20 cellular contexts compared by ENCODE assay signal in the genomic region with DNA sequence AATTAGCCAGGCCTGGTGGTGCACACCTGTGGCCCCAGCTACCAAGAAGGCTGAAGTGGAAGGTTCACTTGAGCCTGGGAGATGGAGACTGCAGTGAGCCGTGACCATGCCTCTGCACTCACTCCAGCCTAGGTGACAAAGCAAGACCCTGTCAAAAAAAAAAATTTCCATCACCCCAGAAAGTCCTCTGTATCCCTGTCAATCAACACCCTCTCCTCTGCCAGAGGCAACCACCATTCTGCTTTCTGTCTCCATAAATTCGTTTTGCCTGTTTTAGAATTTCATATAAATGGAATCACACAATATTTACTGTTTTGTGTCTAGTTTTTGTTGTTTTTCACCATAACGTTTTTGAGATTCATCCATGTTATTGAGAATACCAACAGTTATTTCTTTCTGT.
"Had no signal": no experiment of that assay in that cellular context is flagged by ENCODE, and none has a peak within 500 bp of the region (broad histone marks: within the 10 kb centered on the region; RNA-seq: fewer than 3 reads in every experiment).

No MANE protein-coding gene starts in this region.

- DNase-seq: activated CD4-positive, alpha-beta memory T cell treated with anti-CD3 and anti-CD28 coated beads, Interleukin-2, amount 10 ng/mL, durations not matched to agents 7 days and 5 days; activated CD4-positive, alpha-beta T cell treated with anti-CD3 and anti-CD28 coated beads for 36 hours; activated CD4-positive, alpha-beta T cell treated with anti-CD3 and anti-CD28 coated beads, Interleukin-2, amount 50 U/mL, for 1 hour; activated gamma-delta T cell; activated naive CD4-positive, alpha-beta T cell treated with anti-CD3 and anti-CD28 coated beads for 36 hours; activated T-cell treated with anti-CD3 and anti-CD28 coated beads for 4 hours; activated T-cell treated with anti-CD3 and anti-CD28 coated beads, Interleukin-2, amount 50 U/mL, for 48 hours; amygdala; cortex of kidney; NCI-H1105 treated with DMSO at 0.1 percent for 48 hours; NCI-H1436 treated with DMSO at 0.1 percent for 48 hours; NCI-H187; NCI-H2081; NCI-H2171; NCI-H2227 treated with DMSO at 0.1 percent for 48 hours; PC-3; T-cell; T-helper 2 cell; T1000 had no signal

- H3K27ac ChIP-seq: SK-N-MC had no signal
